1 cellular context compared by ENCODE assay signal in the genomic region with DNA sequence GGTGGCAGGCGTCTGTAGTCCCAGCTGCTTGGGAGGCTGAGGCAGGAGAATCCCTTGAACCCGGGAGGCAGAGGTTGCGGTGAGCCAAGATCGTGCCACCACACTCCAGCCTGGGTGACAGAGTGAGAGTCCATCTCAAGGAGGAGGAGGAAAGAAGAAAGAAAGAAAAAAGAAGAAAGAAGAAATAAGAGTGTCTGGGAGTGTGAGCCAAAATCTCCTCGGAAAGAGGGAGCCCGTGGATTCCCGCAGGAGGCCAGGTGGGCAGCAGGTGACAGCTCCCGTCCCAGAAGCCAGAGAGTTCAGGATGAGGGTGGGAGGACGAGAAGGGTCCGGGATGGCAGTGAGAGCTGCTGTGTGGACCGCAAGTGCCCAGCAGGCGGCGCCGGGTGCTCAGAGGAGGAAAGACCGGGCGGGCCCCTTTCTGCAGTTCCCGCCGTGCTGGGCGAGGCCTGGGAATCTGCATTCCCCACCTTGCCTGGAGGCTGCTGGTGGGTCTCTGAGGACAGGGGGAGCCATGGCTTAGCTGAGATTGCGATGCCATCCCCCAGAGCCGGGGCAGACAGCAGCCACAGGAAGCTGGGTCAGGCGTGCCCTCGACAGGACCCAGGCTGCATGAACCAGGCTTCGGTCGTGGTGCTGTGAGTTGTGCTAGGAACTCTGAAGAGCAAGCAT.
TF ChIP-seq lines count a peak whose summit lies in the region.

No MANE protein-coding gene starts in this region.

TF ChIP-seq in HepG2, 621 proteins besides CTCF, POLR2A, EP300 and RAD21 (continued from another document and continues in another):
- TF ChIP-seq, protein P1, sequence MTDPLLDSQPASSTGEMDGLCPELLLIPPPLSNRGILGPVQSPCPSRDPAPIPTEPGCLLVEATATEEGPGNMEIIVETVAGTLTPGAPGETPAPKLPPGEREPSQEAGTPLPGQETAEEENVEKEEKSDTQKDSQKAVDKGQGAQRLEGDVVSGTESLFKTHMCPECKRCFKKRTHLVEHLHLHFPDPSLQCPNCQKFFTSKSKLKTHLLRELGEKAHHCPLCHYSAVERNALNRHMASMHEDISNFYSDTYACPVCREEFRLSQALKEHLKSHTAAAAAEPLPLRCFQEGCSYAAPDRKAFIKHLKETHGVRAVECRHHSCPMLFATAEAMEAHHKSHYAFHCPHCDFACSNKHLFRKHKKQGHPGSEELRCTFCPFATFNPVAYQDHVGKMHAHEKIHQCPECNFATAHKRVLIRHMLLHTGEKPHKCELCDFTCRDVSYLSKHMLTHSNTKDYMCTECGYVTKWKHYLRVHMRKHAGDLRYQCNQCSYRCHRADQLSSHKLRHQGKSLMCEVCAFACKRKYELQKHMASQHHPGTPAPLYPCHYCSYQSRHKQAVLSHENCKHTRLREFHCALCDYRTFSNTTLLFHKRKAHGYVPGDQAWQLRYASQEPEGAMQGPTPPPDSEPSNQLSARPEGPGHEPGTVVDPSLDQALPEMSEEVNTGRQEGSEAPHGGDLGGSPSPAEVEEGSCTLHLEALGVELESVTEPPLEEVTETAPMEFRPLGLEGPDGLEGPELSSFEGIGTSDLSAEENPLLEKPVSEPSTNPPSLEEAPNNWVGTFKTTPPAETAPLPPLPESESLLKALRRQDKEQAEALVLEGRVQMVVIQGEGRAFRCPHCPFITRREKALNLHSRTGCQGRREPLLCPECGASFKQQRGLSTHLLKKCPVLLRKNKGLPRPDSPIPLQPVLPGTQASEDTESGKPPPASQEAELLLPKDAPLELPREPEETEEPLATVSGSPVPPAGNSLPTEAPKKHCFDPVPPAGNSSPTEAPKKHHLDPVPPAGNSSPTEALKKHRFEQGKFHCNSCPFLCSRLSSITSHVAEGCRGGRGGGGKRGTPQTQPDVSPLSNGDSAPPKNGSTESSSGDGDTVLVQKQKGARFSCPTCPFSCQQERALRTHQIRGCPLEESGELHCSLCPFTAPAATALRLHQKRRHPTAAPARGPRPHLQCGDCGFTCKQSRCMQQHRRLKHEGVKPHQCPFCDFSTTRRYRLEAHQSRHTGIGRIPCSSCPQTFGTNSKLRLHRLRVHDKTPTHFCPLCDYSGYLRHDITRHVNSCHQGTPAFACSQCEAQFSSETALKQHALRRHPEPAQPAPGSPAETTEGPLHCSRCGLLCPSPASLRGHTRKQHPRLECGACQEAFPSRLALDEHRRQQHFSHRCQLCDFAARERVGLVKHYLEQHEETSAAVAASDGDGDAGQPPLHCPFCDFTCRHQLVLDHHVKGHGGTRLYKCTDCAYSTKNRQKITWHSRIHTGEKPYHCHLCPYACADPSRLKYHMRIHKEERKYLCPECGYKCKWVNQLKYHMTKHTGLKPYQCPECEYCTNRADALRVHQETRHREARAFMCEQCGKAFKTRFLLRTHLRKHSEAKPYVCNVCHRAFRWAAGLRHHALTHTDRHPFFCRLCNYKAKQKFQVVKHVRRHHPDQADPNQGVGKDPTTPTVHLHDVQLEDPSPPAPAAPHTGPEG (CRISPR knock-in tag; IDR thresholded peaks at IDR 0.05), result peak; percentile 54; the same call in 1 of the 2 replicates
- TF ChIP-seq, protein P2, sequence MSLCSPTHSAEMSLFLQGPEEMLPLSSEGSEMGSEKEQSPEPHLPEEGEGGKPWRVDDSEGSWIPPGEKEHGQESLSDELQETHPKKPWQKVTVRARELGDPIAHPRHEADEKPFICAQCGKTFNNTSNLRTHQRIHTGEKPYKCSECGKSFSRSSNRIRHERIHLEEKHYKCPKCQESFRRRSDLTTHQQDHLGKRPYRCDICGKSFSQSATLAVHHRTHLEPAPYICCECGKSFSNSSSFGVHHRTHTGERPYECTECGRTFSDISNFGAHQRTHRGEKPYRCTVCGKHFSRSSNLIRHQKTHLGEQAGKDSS (CRISPR knock-in tag; IDR thresholded peaks at IDR 0.05; ENCODE audit: borderline replicate concordance, low read depth), result no peak
- TF ChIP-seq, protein P3, sequence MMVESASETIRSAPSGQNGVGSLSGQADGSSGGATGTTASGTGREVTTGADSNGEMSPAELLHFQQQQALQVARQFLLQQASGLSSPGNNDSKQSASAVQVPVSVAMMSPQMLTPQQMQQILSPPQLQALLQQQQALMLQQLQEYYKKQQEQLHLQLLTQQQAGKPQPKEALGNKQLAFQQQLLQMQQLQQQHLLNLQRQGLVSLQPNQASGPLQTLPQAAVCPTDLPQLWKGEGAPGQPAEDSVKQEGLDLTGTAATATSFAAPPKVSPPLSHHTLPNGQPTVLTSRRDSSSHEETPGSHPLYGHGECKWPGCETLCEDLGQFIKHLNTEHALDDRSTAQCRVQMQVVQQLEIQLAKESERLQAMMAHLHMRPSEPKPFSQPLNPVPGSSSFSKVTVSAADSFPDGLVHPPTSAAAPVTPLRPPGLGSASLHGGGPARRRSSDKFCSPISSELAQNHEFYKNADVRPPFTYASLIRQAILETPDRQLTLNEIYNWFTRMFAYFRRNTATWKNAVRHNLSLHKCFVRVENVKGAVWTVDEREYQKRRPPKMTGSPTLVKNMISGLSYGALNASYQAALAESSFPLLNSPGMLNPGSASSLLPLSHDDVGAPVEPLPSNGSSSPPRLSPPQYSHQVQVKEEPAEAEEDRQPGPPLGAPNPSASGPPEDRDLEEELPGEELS (CRISPR knock-in tag; IDR thresholded peaks at IDR 0.05), result no peak
- no peak for TF ChIP-seq ZNF816 (CRISPR knock-in tag; IDR thresholded peaks at IDR 0.05; ENCODE audit: borderline replicate concordance)
- no peak for TF ChIP-seq NFYC (CRISPR knock-in tag; IDR thresholded peaks at IDR 0.05)
- no peak for TF ChIP-seq RFX1 (IDR thresholded peaks at IDR 0.05)
- TF ChIP-seq, protein P4, sequence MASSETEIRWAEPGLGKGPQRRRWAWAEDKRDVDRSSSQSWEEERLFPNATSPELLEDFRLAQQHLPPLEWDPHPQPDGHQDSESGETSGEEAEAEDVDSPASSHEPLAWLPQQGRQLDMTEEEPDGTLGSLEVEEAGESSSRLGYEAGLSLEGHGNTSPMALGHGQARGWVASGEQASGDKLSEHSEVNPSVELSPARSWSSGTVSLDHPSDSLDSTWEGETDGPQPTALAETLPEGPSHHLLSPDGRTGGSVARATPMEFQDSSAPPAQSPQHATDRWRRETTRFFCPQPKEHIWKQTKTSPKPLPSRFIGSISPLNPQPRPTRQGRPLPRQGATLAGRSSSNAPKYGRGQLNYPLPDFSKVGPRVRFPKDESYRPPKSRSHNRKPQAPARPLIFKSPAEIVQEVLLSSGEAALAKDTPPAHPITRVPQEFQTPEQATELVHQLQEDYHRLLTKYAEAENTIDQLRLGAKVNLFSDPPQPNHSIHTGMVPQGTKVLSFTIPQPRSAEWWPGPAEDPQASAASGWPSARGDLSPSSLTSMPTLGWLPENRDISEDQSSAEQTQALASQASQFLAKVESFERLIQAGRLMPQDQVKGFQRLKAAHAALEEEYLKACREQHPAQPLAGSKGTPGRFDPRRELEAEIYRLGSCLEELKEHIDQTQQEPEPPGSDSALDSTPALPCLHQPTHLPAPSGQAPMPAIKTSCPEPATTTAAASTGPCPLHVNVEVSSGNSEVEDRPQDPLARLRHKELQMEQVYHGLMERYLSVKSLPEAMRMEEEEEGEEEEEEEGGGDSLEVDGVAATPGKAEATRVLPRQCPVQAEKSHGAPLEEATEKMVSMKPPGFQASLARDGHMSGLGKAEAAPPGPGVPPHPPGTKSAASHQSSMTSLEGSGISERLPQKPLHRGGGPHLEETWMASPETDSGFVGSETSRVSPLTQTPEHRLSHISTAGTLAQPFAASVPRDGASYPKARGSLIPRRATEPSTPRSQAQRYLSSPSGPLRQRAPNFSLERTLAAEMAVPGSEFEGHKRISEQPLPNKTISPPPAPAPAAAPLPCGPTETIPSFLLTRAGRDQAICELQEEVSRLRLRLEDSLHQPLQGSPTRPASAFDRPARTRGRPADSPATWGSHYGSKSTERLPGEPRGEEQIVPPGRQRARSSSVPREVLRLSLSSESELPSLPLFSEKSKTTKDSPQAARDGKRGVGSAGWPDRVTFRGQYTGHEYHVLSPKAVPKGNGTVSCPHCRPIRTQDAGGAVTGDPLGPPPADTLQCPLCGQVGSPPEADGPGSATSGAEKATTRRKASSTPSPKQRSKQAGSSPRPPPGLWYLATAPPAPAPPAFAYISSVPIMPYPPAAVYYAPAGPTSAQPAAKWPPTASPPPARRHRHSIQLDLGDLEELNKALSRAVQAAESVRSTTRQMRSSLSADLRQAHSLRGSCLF (CRISPR knock-in tag; IDR thresholded peaks at IDR 0.05; ENCODE audit: borderline replicate concordance), result no peak
- TF ChIP-seq ELF3 (CRISPR knock-in tag; IDR thresholded peaks at IDR 0.05), result peak; percentile 29; the same call in 1 of the 2 replicates
- no peak for TF ChIP-seq ZNF674 (CRISPR knock-in tag; IDR thresholded peaks at IDR 0.05; ENCODE audit: low read depth)
- no peak for TF ChIP-seq ZSCAN22 (CRISPR knock-in tag; IDR thresholded peaks at IDR 0.05)
- TF ChIP-seq HNRNPH1 (optimal IDR thresholded peaks at IDR 0.05; ENCODE audit: low read depth, low read length), result no peak
- TF ChIP-seq PHF21A (CRISPR knock-in tag; IDR thresholded peaks at IDR 0.05), result no peak
- TF ChIP-seq, protein P5, sequence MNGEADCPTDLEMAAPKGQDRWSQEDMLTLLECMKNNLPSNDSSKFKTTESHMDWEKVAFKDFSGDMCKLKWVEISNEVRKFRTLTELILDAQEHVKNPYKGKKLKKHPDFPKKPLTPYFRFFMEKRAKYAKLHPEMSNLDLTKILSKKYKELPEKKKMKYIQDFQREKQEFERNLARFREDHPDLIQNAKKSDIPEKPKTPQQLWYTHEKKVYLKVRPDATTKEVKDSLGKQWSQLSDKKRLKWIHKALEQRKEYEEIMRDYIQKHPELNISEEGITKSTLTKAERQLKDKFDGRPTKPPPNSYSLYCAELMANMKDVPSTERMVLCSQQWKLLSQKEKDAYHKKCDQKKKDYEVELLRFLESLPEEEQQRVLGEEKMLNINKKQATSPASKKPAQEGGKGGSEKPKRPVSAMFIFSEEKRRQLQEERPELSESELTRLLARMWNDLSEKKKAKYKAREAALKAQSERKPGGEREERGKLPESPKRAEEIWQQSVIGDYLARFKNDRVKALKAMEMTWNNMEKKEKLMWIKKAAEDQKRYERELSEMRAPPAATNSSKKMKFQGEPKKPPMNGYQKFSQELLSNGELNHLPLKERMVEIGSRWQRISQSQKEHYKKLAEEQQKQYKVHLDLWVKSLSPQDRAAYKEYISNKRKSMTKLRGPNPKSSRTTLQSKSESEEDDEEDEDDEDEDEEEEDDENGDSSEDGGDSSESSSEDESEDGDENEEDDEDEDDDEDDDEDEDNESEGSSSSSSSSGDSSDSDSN (CRISPR knock-in tag; IDR thresholded peaks at IDR 0.05), result peak; percentile 36; the same call in 1 of the 2 replicates
- TF ChIP-seq, protein P6, sequence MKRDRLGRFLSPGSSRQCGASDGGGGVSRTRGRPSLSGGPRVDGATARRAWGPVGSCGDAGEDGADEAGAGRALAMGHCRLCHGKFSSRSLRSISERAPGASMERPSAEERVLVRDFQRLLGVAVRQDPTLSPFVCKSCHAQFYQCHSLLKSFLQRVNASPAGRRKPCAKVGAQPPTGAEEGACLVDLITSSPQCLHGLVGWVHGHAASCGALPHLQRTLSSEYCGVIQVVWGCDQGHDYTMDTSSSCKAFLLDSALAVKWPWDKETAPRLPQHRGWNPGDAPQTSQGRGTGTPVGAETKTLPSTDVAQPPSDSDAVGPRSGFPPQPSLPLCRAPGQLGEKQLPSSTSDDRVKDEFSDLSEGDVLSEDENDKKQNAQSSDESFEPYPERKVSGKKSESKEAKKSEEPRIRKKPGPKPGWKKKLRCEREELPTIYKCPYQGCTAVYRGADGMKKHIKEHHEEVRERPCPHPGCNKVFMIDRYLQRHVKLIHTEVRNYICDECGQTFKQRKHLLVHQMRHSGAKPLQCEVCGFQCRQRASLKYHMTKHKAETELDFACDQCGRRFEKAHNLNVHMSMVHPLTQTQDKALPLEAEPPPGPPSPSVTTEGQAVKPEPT (CRISPR knock-in tag; IDR thresholded peaks at IDR 0.05; ENCODE audit: low read depth), result no peak
- no peak for TF ChIP-seq PLRG1 (conservative IDR thresholded peaks at IDR 0.05)
- TF ChIP-seq, protein P7, sequence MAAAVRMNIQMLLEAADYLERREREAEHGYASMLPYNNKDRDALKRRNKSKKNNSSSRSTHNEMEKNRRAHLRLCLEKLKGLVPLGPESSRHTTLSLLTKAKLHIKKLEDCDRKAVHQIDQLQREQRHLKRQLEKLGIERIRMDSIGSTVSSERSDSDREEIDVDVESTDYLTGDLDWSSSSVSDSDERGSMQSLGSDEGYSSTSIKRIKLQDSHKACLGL (CRISPR knock-in tag; IDR thresholded peaks at IDR 0.05), result no peak
- TF ChIP-seq, protein P8, sequence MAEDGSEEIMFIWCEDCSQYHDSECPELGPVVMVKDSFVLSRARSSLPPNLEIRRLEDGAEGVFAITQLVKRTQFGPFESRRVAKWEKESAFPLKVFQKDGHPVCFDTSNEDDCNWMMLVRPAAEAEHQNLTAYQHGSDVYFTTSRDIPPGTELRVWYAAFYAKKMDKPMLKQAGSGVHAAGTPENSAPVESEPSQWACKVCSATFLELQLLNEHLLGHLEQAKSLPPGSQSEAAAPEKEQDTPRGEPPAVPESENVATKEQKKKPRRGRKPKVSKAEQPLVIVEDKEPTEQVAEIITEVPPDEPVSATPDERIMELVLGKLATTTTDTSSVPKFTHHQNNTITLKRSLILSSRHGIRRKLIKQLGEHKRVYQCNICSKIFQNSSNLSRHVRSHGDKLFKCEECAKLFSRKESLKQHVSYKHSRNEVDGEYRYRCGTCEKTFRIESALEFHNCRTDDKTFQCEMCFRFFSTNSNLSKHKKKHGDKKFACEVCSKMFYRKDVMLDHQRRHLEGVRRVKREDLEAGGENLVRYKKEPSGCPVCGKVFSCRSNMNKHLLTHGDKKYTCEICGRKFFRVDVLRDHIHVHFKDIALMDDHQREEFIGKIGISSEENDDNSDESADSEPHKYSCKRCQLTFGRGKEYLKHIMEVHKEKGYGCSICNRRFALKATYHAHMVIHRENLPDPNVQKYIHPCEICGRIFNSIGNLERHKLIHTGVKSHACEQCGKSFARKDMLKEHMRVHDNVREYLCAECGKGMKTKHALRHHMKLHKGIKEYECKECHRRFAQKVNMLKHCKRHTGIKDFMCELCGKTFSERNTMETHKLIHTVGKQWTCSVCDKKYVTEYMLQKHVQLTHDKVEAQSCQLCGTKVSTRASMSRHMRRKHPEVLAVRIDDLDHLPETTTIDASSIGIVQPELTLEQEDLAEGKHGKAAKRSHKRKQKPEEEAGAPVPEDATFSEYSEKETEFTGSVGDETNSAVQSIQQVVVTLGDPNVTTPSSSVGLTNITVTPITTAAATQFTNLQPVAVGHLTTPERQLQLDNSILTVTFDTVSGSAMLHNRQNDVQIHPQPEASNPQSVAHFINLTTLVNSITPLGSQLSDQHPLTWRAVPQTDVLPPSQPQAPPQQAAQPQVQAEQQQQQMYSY (CRISPR knock-in tag; IDR thresholded peaks at IDR 0.05), result no peak
- TF ChIP-seq, protein P9, sequence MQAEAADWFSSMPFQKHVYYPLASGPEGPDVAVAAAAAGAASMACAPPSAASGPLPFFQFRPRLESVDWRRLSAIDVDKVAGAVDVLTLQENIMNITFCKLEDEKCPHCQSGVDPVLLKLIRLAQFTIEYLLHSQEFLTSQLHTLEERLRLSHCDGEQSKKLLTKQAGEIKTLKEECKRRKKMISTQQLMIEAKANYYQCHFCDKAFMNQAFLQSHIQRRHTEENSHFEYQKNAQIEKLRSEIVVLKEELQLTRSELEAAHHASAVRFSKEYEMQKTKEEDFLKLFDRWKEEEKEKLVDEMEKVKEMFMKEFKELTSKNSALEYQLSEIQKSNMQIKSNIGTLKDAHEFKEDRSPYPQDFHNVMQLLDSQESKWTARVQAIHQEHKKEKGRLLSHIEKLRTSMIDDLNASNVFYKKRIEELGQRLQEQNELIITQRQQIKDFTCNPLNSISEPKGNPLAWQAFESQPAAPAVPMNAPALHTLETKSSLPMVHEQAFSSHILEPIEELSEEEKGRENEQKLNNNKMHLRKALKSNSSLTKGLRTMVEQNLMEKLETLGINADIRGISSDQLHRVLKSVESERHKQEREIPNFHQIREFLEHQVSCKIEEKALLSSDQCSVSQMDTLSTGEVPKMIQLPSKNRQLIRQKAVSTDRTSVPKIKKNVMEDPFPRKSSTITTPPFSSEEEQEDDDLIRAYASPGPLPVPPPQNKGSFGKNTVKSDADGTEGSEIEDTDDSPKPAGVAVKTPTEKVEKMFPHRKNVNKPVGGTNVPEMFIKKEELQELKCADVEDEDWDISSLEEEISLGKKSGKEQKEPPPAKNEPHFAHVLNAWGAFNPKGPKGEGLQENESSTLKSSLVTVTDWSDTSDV (CRISPR knock-in tag; IDR thresholded peaks at IDR 0.05), result no peak
- TF ChIP-seq ZKSCAN8 (CRISPR knock-in tag; IDR thresholded peaks at IDR 0.05; ENCODE audit: borderline replicate concordance), result no peak
- TF ChIP-seq FOXJ3 (CRISPR knock-in tag; IDR thresholded peaks at IDR 0.05; ENCODE audit: borderline replicate concordance), result no peak
